Comparison of ENCODE assay signal across 1 cellular context in the genomic region with DNA sequence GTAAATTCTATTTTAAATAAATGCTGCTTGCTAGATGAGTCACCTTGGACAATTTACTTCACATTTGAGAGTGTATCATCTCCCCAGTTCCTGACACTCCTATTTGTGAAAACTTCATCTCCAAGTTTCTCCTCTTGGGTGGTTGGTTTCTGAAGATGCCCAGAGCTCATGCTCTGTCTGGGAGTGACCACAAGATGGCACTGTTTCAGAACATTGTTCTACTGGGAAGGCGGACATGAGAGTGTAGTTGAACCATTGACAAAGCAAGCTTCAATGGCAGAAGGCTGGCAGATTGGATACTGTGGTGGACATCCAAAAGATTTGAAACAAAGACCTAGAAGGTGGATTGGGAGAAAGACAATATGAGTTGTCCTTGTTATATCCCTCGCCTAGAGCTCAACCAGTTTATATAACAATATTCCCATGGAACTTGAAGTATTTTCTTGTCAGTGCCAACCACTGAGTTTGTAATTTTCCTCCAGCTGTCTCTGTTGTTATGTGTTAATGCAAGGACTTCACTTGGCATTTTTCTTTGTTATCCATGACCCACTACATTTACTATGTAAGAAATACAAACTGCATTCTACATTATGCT.
A peak's percentile ranks its signal among the peaks of the same experiment; 100 is the strongest.
TF ChIP-seq lines count a peak whose summit lies in the region.

No MANE protein-coding gene starts in this region.

TF ChIP-seq in GM23338, 12 proteins besides CTCF, POLR2A, EP300 and RAD21 (continued from another document):
- TF ChIP-seq, protein P1, sequence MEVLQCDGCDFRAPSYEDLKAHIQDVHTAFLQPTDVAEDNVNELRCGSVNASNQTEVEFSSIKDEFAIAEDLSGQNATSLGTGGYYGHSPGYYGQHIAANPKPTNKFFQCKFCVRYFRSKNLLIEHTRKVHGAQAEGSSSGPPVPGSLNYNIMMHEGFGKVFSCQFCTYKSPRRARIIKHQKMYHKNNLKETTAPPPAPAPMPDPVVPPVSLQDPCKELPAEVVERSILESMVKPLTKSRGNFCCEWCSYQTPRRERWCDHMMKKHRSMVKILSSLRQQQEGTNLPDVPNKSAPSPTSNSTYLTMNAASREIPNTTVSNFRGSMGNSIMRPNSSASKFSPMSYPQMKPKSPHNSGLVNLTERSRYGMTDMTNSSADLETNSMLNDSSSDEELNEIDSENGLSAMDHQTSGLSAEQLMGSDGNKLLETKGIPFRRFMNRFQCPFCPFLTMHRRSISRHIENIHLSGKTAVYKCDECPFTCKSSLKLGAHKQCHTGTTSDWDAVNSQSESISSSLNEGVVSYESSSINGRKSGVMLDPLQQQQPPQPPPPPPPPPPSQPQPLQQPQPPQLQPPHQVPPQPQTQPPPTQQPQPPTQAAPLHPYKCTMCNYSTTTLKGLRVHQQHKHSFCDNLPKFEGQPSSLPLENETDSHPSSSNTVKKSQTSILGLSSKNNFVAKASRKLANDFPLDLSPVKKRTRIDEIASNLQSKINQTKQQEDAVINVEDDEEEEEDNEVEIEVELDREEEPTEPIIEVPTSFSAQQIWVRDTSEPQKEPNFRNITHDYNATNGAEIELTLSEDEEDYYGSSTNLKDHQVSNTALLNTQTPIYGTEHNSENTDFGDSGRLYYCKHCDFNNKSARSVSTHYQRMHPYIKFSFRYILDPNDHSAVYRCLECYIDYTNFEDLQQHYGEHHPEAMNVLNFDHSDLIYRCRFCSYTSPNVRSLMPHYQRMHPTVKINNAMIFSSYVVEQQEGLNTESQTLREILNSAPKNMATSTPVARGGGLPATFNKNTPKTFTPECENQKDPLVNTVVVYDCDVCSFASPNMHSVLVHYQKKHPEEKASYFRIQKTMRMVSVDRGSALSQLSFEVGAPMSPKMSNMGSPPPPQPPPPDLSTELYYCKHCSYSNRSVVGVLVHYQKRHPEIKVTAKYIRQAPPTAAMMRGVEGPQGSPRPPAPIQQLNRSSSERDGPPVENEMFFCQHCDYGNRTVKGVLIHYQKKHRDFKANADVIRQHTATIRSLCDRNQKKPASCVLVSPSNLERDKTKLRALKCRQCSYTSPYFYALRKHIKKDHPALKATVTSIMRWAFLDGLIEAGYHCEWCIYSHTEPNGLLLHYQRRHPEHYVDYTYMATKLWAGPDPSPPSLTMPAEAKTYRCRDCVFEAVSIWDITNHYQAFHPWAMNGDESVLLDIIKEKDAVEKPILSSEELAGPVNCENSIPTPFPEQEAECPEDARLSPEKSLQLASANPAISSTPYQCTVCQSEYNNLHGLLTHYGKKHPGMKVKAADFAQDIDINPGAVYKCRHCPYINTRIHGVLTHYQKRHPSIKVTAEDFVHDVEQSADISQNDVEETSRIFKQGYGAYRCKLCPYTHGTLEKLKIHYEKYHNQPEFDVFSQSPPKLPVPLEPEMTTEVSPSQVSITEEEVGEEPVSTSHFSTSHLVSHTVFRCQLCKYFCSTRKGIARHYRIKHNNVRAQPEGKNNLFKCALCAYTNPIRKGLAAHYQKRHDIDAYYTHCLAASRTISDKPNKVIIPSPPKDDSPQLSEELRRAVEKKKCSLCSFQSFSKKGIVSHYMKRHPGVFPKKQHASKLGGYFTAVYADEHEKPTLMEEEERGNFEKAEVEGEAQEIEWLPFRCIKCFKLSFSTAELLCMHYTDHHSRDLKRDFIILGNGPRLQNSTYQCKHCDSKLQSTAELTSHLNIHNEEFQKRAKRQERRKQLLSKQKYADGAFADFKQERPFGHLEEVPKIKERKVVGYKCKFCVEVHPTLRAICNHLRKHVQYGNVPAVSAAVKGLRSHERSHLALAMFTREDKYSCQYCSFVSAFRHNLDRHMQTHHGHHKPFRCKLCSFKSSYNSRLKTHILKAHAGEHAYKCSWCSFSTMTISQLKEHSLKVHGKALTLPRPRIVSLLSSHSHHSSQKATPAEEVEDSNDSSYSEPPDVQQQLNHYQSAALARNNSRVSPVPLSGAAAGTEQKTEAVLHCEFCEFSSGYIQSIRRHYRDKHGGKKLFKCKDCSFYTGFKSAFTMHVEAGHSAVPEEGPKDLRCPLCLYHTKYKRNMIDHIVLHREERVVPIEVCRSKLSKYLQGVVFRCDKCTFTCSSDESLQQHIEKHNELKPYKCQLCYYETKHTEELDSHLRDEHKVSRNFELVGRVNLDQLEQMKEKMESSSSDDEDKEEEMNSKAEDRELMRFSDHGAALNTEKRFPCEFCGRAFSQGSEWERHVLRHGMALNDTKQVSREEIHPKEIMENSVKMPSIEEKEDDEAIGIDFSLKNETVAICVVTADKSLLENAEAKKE (CRISPR knock-in tag; IDR thresholded peaks at IDR 0.05): peak; percentile 89
- TF ChIP-seq ZNF331 (CRISPR knock-in tag; IDR thresholded peaks at IDR 0.05; ENCODE audit: low read depth): no peak
TF ChIP-seq in GM23338: peak in this region for 1.
